Comparison of ENCODE assay signal across 1 cellular context in the genomic region with DNA sequence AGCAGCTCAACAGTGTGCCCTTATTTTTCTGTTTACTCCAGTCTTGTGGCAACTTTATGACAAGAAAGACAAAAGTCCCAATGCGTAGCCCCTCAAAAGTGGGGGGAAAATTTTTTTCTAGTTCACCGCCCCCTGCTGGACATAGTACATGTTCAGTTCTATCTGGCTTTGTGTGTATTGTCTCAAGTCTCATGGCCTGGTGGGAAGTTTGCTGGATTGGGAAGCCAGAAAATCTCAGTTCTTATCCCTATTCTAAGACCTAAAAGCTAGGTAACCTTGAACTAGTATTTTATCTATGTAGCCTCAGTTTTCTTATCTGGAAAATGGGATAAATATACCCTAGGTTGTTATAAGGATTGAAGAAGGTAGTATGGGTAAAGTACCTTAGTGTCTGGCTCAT.
TF ChIP-seq lines count a peak whose summit lies in the region.

No MANE protein-coding gene starts in this region.

TF ChIP-seq in SK-N-SH, 30 proteins besides CTCF, POLR2A, EP300 and RAD21 (continued from another document):
- TF ChIP-seq, protein P1, sequence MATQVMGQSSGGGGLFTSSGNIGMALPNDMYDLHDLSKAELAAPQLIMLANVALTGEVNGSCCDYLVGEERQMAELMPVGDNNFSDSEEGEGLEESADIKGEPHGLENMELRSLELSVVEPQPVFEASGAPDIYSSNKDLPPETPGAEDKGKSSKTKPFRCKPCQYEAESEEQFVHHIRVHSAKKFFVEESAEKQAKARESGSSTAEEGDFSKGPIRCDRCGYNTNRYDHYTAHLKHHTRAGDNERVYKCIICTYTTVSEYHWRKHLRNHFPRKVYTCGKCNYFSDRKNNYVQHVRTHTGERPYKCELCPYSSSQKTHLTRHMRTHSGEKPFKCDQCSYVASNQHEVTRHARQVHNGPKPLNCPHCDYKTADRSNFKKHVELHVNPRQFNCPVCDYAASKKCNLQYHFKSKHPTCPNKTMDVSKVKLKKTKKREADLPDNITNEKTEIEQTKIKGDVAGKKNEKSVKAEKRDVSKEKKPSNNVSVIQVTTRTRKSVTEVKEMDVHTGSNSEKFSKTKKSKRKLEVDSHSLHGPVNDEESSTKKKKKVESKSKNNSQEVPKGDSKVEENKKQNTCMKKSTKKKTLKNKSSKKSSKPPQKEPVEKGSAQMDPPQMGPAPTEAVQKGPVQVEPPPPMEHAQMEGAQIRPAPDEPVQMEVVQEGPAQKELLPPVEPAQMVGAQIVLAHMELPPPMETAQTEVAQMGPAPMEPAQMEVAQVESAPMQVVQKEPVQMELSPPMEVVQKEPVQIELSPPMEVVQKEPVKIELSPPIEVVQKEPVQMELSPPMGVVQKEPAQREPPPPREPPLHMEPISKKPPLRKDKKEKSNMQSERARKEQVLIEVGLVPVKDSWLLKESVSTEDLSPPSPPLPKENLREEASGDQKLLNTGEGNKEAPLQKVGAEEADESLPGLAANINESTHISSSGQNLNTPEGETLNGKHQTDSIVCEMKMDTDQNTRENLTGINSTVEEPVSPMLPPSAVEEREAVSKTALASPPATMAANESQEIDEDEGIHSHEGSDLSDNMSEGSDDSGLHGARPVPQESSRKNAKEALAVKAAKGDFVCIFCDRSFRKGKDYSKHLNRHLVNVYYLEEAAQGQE (IDR thresholded peaks at IDR 0.05; ENCODE audit: low read depth, low read length), result no peak
- TF ChIP-seq YY1 (IDR thresholded peaks at IDR 0.05; ENCODE audit: low read depth) (no peak), RXRA (IDR thresholded peaks at IDR 0.05; ENCODE audit: borderline replicate concordance, low read depth) (no peak), RFX5 (IDR thresholded peaks at IDR 0.05; ENCODE audit: low read length) (no peak)
- TF ChIP-seq, protein P2, sequence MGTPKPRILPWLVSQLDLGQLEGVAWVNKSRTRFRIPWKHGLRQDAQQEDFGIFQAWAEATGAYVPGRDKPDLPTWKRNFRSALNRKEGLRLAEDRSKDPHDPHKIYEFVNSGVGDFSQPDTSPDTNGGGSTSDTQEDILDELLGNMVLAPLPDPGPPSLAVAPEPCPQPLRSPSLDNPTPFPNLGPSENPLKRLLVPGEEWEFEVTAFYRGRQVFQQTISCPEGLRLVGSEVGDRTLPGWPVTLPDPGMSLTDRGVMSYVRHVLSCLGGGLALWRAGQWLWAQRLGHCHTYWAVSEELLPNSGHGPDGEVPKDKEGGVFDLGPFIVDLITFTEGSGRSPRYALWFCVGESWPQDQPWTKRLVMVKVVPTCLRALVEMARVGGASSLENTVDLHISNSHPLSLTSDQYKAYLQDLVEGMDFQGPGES (IDR thresholded peaks at IDR 0.05; ENCODE audit: low read depth, low read length), result no peak
TF ChIP-seq in SK-N-SH: peak in this region for 0.
